28 cellular contexts compared by ENCODE assay signal in the genomic region with DNA sequence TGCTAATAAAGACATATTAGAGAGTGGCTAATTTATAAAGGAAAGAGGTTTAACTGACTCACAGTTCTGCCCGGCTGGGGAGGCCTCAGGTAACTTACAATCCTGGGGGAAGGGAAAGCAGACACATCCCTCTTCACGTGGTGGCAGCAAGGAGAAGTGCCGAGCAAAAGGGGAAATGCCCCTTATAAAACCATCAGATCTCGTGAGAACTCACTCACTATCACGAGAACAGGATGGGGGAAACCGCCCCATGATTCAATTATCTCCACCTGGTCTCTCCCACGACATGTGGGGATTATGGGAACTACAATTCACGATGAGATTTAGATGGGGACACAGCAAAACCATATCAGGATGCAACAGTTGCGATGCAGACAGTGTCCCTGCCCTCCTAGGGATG.
"Had no signal": no experiment of that assay in that cellular context is flagged by ENCODE, and none has a peak within 500 bp of the region (broad histone marks: within the 10 kb centered on the region; RNA-seq: fewer than 3 reads in every experiment).

No MANE protein-coding gene starts in this region.

- H3K36me3 ChIP-seq: ascending aorta, MG63, Peyer's patch had no signal

- H3K4me3 Mint-ChIP-seq: activated CD8-positive, alpha-beta T cell treated with anti-CD3 and anti-CD28 coated beads, Interleukin-2, amount 10 ng/mL, durations not matched to agents 7 days and 5 days; activated naive CD8-positive, alpha-beta T cell treated with anti-CD3 and anti-CD28 coated beads, Interleukin-2, amount 50 U/mL, for 24 hours; activated T-helper 1 cell treated with anti-CD3 and anti-CD28 coated beads, Interleukin-12 subunit alpha, Interleukin-12 subunit beta, Interleukin-2, Interleukin-4 antibody, amounts not matched to agents 30 ng/mL and 10 ng/mL and 1 ng/mL, durations not matched to agents 14 hours and 24 hours and 36 hours; T-helper 17 cell; WTC11 had no signal

- H3K36me3 Mint-ChIP-seq: activated naive CD4-positive, alpha-beta T cell treated with anti-CD3 and anti-CD28 coated beads, Interleukin-2, amount 50 U/mL, for 72 hours; WTC11 had no signal

- H3K27ac Mint-ChIP-seq: activated CD8-positive, alpha-beta T cell treated with anti-CD3 and anti-CD28 coated beads, Interleukin-2, amount 10 ng/mL, durations not matched to agents 7 days and 5 days; activated naive CD4-positive, alpha-beta T cell treated with anti-CD3 and anti-CD28 coated beads, Interleukin-2, amount 50 U/mL, for 72 hours; activated naive CD8-positive, alpha-beta T cell treated with anti-CD3 and anti-CD28 coated beads, Interleukin-2, amount 50 U/mL, for 24 hours; activated T-helper 1 cell treated with anti-CD3 and anti-CD28 coated beads, Interleukin-12 subunit alpha, Interleukin-12 subunit beta, Interleukin-2, Interleukin-4 antibody, amounts not matched to agents 30 ng/mL and 10 ng/mL and 1 ng/mL, durations not matched to agents 14 hours and 24 hours and 36 hours; T-helper 17 cell; WTC11 had no signal

- DNase-seq: activated CD4-positive, alpha-beta T cell treated with anti-CD3 and anti-CD28 coated beads for 48 hours; activated CD4-positive, alpha-beta T cell treated with anti-CD3 and anti-CD28 coated beads, Interleukin-2, amount 50 U/mL, for 4 hours; activated CD4-positive, CD25-positive, alpha-beta regulatory T cell treated with anti-CD3 and anti-CD28 coated beads, Interleukin-2, amount 50 U/mL, for 72 hours; activated CD8-positive, alpha-beta memory T cell treated with anti-CD3 and anti-CD28 coated beads, Interleukin-2, amount 50 U/mL, for 48 hours; activated CD8-positive, alpha-beta T cell treated with anti-CD3 and anti-CD28 coated beads, Interleukin-2, amount 10 ng/mL, durations not matched to agents 7 days and 5 days; activated effector memory CD4-positive, alpha-beta T cell treated with Interleukin-2 at 50 U/mL for 16 hours; activated naive CD4-positive, alpha-beta T cell treated with Interleukin-2 at 50 U/mL for 16 hours; activated naive CD8-positive, alpha-beta T cell treated with anti-CD3 and anti-CD28 coated beads, Interleukin-2, amount 50 U/mL, for 24 hours; activated T-cell treated with anti-CD3 and anti-CD28 coated beads, Interleukin-2, amount 50 U/mL, for 1 hour; amniotic stem cell; body of pancreas; central memory CD4-positive, alpha-beta T cell; MG63; NCI-H1048; NCI-H146; NCI-H187 treated with DMSO at 0.1 percent for 48 hours; NCI-H2081 treated with DMSO at 0.1 percent for 48 hours; NCI-H446; NK-92 treated with Interleukin-12 subunit alpha and Interleukin-12 subunit beta, amount 100 ng/mL, for 24 hours; Peyer's patch; SHP77; T-helper 17 cell; T-helper 9 cell had no signal

- H3K4me2 ChIP-seq: KMS-11 had no signal

- H3K4me3 ChIP-seq: ascending aorta, body of pancreas, MG63, Peyer's patch had no signal

- H3K27me3 ChIP-seq: ascending aorta, body of pancreas, MG63, Peyer's patch had no signal

- H3K9ac ChIP-seq: KMS-11 had no signal

- H3K9me3 Mint-ChIP-seq: activated naive CD4-positive, alpha-beta T cell treated with anti-CD3 and anti-CD28 coated beads, Interleukin-2, amount 50 U/mL, for 72 hours; activated naive CD8-positive, alpha-beta T cell treated with anti-CD3 and anti-CD28 coated beads, Interleukin-2, amount 50 U/mL, for 24 hours; activated T-helper 1 cell treated with anti-CD3 and anti-CD28 coated beads, Interleukin-12 subunit alpha, Interleukin-12 subunit beta, Interleukin-2, Interleukin-4 antibody, amounts not matched to agents 30 ng/mL and 10 ng/mL and 1 ng/mL, durations not matched to agents 14 hours and 24 hours and 36 hours; WTC11 had no signal

- H3K27ac ChIP-seq: ascending aorta, body of pancreas, KMS-11, Peyer's patch had no signal

- H3K4me1 ChIP-seq: ascending aorta, body of pancreas, Peyer's patch had no signal

- H3K4me1 Mint-ChIP-seq: activated naive CD8-positive, alpha-beta T cell treated with anti-CD3 and anti-CD28 coated beads, Interleukin-2, amount 50 U/mL, for 24 hours; T-helper 17 cell had no signal

- H3K9me3 ChIP-seq: ascending aorta, body of pancreas, MG63, Peyer's patch had no signal
